In the genomic region with DNA sequence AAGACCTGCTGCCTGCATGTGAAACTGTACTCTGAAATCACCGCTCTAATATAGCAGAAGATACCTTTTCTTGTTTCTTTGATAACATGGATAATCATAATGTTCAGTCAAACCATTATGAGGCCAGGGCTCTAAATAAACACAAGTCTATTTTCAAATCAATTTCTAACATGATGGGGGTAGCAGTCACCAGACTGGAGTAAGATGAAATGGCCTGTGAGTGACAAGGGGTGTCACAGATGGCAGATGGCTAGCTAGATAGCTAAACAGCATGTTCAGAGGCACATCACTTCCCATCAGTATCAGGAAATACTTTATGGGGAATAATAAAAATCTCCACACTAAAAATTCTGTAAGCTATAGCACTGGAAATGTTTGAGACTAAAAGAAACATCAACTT, we compare ENCODE assay signal across 11 cellular contexts. TPM values are rescaled to one million over a fixed set of nuclear protein-coding genes. Genes with fewer than 3 reads are reported as not detected.
DNase-seq lines count a peak whose midpoint lies in the region; ATAC-seq and TF ChIP-seq lines count a peak whose summit lies in the region.
"Had no signal": no experiment of that assay in that cellular context is flagged by ENCODE, and none has a peak within 500 bp of the region (broad histone marks: within the 10 kb centered on the region; RNA-seq: fewer than 3 reads in every experiment).

No MANE protein-coding gene starts in this region.

- no peak for TF ChIP-seq POLR2A in gastrocnemius medialis (IDR thresholded peaks at IDR 0.05)

- H3K27me3 ChIP-seq in RWPE2 (ENCODE audit: insufficient read depth, poor library complexity, severe bottlenecking) (no peaks in the 10 kb centered on the region), gastrocnemius medialis (no peaks in the 10 kb centered on the region)

- no peak for TF ChIP-seq CTCF in CD14-positive monocyte (IDR thresholded peaks at IDR 0.05)
- TF ChIP-seq CTCF in RWPE2 (IDR thresholded peaks at IDR 0.05; ENCODE audit: poor library complexity, severe bottlenecking), result no peak
- no peak for TF ChIP-seq CTCF in gastrocnemius medialis (IDR thresholded peaks at IDR 0.05 in 4 of 5, conservative IDR thresholded peaks at IDR 0.05 in 1 of 5)

- no peak for DNase-seq in CD14-positive monocyte (ENCODE audit: low spot score)
- DNase-seq in RWPE2 (ENCODE audit: low spot score), result no peak
- no peak for DNase-seq in stimulated activated CD4-positive, alpha-beta T cell treated with anti-CD3 and anti-CD28 coated beads, Interleukin-2, amount 100 ng/mL, for 48 hours
- no peak for DNase-seq in gastrocnemius medialis
- no peak for DNase-seq in CD1c-positive myeloid dendritic cell (ENCODE audit: extremely low spot score)
- no peak for DNase-seq in NCI-H1092 (lab: John Stamatoyannopoulos, UW)
- DNase-seq: activated CD4-positive, CD25-positive, alpha-beta regulatory T cell; Caco-2; H7 had no signal

- H3K36me3 ChIP-seq in RWPE2 (ENCODE audit: low read depth) (no peaks in the 10 kb centered on the region), gastrocnemius medialis (no peaks in the 10 kb centered on the region)

- H3K4me1 ChIP-seq in RWPE2 (ENCODE audit: insufficient read depth, poor library complexity, severe bottlenecking) (peaks cover 10% of the 10 kb centered on the region), gastrocnemius medialis (peaks cover 10 to 15% of the 10 kb centered on the region in 2 donors)
- H3K4me1 ChIP-seq: Caco-2 had no signal

- H3K27ac Mint-ChIP-seq in CD14-positive monocyte, result peak overlapping the region in 5 of 7 donors; percentile 42 to 83 (median 67)

- H3K27ac ChIP-seq in RWPE2 (ENCODE audit: poor library complexity, severe bottlenecking), result peak overlapping the region; percentile 25
- H3K27ac ChIP-seq in gastrocnemius medialis, result no peak overlapping the region

- peaks cover 52% of the 10 kb centered on the region for H3K4me1 Mint-ChIP-seq in CD14-positive monocyte

- in situ Hi-C loops in gastrocnemius medialis (cut with MboI; ENCODE audit: low sequenced_read_pairs in 4 of 4), result loop anchor here in 1 of 4 donors (10.0 kb wide), 1 partner anchor 64 kb away; no protein-coding TSS in a partner anchor

- H3K36me3 Mint-ChIP-seq in CD14-positive monocyte, result peaks cover 13 to 19% of the 10 kb centered on the region in 2 donors

- no peak overlapping the region for H3K4me3 Mint-ChIP-seq in CD14-positive monocyte

- H3K9me3 Mint-ChIP-seq in CD14-positive monocyte, result no peaks in the 10 kb centered on the region

- H3K9me3 ChIP-seq in RWPE2 (ENCODE audit: severe bottlenecking) (no peaks in the 10 kb centered on the region), gastrocnemius medialis (no peaks in the 10 kb centered on the region)
- H3K9me3 ChIP-seq: Caco-2 had no signal

- H3K27me3 Mint-ChIP-seq in CD14-positive monocyte (ENCODE audit: low read depth in 3 of 3), result no peaks in the 10 kb centered on the region

- intact Hi-C loops in CD14-positive monocyte (cut with micrococcal nuclease), result no loop called here
- intact Hi-C loops in gastrocnemius medialis (cut with DNase I; ENCODE audit: low total_unique reads), result no loop called here

- H3K4me3 ChIP-seq in RWPE2 (ENCODE audit: severe bottlenecking) (no peak overlapping the region), gastrocnemius medialis (no peak overlapping the region)

- ATAC-seq in GM18870 (IDR thresholded peaks at IDR 0.05; ENCODE audit: unreplicated experiment), result peak; percentile 19
- peak; percentile 40 for ATAC-seq in HG02938 (IDR thresholded peaks at IDR 0.05; ENCODE audit: unreplicated experiment)
- no peak for ATAC-seq in RWPE2 (ENCODE audit: low read depth)
- no peak for ATAC-seq in gastrocnemius medialis

RNA-seq across cellular contexts. Expression of a gene that starts 14.0 kb away (rescaled TPM):
- polyA plus RNA-seq in CD14-positive monocyte, result 10 to 100 TPM; 11.6 to 25.2 TPM
- 10 to 100 TPM; 12.7 to 21.7 (median 19.3) TPM for total RNA-seq in gastrocnemius medialis

RNA-seq across cellular contexts. Expression of a gene that starts 58.9 kb away (rescaled TPM):
- polyA plus RNA-seq in CD14-positive monocyte, result 1 to 10 TPM; 4.9 to 6.5 TPM
- total RNA-seq in gastrocnemius medialis, result 10 to 100 TPM in 1 of 4 donors, 1 to 10 TPM in 3; 2.9 to 15.6 (median 5.6) TPM

Comparison
In these comparisons a context has a peak if more than half of its experiments do, and no peak if none do; other contexts are left out.
1. ATAC-seq: peak in GM18870 (single experiment) and HG02938 (single experiment); none in RWPE2 (single experiment) and gastrocnemius medialis (0 of 2).